In the genomic region with DNA sequence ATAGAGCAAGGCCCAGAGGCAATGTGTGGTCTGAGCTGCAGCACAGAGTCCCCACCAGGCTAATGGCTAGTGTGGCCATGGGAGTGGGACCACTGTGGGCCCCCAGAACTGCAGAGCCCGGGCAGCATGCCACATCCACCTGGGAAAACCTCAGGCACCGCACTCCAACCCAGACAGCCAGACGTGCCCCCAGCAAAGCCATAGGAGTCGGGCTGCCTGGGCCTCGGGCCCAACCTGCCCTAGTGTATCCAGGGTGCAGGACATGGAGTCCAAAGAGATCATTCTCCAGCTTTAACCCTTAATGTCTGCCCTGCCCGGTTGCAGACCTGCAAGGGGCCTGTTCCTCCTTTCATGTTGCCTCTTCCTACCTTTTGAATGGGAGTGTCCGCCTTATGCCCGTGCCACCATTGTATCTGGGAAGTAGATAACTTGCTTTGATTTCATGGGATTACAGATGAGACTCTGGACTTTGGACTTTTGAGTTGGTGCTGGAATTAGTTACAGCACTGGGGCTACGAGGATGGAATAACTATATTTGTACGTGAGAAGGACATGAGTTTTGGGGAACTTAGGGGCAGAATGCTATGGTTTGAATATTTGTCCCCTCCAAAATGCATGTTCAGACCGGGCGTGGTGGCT, we compare ENCODE assay signal across 2 cellular contexts.
TF ChIP-seq lines count a peak whose summit lies in the region.

No MANE protein-coding gene starts in this region.

TF ChIP-seq in HepG2, 621 proteins besides CTCF, POLR2A, EP300 and RAD21:
- TF ChIP-seq POLR2AphosphoS5 (IDR thresholded peaks at IDR 0.05; ENCODE audit: low read depth, low read length) (no peak), SRSF9 (IDR thresholded peaks at IDR 0.05; ENCODE audit: borderline replicate concordance, insufficient read depth, low read depth, low read length, poor library complexity, severe bottlenecking) (no peak), NCOR1 (IDR thresholded peaks at IDR 0.05; ENCODE audit: borderline replicate concordance, low read length) (peak; percentile 59), MEIS1 (CRISPR knock-in tag; IDR thresholded peaks at IDR 0.05; ENCODE audit: borderline replicate concordance) (no peak), PAWR (CRISPR knock-in tag; IDR thresholded peaks at IDR 0.05; ENCODE audit: borderline replicate concordance) (no peak), ZNF652 (CRISPR knock-in tag; IDR thresholded peaks at IDR 0.05; ENCODE audit: borderline replicate concordance, low read depth) (peak; percentile 55; the same call in 1 of the 2 replicates), MEF2D (CRISPR knock-in tag; IDR thresholded peaks at IDR 0.05) (no peak), HNF4A (CRISPR knock-in tag; IDR thresholded peaks at IDR 0.05) (peak; percentile 53; the same call in 1 of the 2 replicates)
- TF ChIP-seq, protein P1, sequence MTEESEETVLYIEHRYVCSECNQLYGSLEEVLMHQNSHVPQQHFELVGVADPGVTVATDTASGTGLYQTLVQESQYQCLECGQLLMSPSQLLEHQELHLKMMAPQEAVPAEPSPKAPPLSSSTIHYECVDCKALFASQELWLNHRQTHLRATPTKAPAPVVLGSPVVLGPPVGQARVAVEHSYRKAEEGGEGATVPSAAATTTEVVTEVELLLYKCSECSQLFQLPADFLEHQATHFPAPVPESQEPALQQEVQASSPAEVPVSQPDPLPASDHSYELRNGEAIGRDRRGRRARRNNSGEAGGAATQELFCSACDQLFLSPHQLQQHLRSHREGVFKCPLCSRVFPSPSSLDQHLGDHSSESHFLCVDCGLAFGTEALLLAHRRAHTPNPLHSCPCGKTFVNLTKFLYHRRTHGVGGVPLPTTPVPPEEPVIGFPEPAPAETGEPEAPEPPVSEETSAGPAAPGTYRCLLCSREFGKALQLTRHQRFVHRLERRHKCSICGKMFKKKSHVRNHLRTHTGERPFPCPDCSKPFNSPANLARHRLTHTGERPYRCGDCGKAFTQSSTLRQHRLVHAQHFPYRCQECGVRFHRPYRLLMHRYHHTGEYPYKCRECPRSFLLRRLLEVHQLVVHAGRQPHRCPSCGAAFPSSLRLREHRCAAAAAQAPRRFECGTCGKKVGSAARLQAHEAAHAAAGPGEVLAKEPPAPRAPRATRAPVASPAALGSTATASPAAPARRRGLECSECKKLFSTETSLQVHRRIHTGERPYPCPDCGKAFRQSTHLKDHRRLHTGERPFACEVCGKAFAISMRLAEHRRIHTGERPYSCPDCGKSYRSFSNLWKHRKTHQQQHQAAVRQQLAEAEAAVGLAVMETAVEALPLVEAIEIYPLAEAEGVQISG (CRISPR knock-in tag; IDR thresholded peaks at IDR 0.05) = no peak

TF ChIP-seq in H1, 55 proteins besides CTCF, POLR2A, EP300 and RAD21:
- no peak for TF ChIP-seq EGR1 (IDR thresholded peaks at IDR 0.05; ENCODE audit: borderline replicate concordance, low read depth, low read length)
- TF ChIP-seq SRF (IDR thresholded peaks at IDR 0.05; ENCODE audit: low read depth, low read length) = no peak
- TF ChIP-seq, protein P2, sequence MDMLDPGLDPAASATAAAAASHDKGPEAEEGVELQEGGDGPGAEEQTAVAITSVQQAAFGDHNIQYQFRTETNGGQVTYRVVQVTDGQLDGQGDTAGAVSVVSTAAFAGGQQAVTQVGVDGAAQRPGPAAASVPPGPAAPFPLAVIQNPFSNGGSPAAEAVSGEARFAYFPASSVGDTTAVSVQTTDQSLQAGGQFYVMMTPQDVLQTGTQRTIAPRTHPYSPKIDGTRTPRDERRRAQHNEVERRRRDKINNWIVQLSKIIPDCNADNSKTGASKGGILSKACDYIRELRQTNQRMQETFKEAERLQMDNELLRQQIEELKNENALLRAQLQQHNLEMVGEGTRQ (IDR thresholded peaks at IDR 0.05; ENCODE audit: low read length) = no peak
- TF ChIP-seq NRF1 (IDR thresholded peaks at IDR 0.05; ENCODE audit: low read depth, low read length) = no peak
- TF ChIP-seq CBX8 (IDR thresholded peaks at IDR 0.05; ENCODE audit: borderline replicate concordance, low read depth, low read length) = no peak
- TF ChIP-seq POU5F1 (IDR thresholded peaks at IDR 0.05; ENCODE audit: low read depth, low read length) = no peak
